3 cellular contexts compared by ENCODE assay signal in the genomic region with DNA sequence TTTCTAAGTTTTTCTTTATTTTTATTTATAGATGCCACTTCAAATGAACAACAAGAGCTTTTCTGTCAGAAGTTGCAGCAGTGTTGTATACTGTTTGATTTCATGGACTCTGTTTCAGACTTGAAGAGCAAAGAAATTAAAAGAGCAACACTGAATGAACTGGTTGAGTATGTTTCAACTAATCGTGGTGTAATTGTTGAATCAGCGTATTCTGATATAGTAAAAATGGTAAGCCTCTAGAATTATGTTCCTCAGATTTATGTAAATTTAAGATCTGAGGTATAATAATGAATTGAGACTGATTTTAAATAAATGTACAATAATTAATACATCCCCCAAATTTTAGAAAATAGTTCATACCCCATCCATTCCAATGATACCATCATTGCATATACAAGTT.
TF ChIP-seq lines count a peak whose summit lies in the region.

No MANE protein-coding gene starts in this region.

TF ChIP-seq in HepG2, 621 proteins besides CTCF, POLR2A, EP300 and RAD21:
- TF ChIP-seq MAFF (IDR thresholded peaks at IDR 0.05; ENCODE audit: low read depth, low read length) (peak; percentile 91), MAFG (CRISPR knock-in tag; IDR thresholded peaks at IDR 0.05) (no peak), MAFK (conservative IDR thresholded peaks at IDR 0.05 in 1 of 2, IDR thresholded peaks at IDR 0.05 in 1 of 2; ENCODE audit: low read length in 2 of 2) (peak; percentile 87 to 90)

TF ChIP-seq in IMR-90, 13 proteins besides CTCF, POLR2A, EP300 and RAD21:
- TF ChIP-seq BHLHE40 (IDR thresholded peaks at IDR 0.05; ENCODE audit: low read depth, low read length) (no peak), NFE2L2 (IDR thresholded peaks at IDR 0.05; ENCODE audit: low read depth, low read length) (no peak), MAZ (IDR thresholded peaks at IDR 0.05; ENCODE audit: borderline replicate concordance, low read depth, low read length) (no peak), FOS (IDR thresholded peaks at IDR 0.05; ENCODE audit: low read depth, low read length) (no peak), SMC3 (IDR thresholded peaks at IDR 0.05; ENCODE audit: low read depth, low read length) (no peak), MAFK (IDR thresholded peaks at IDR 0.05; ENCODE audit: low read depth, low read length) (peak; percentile 83)
- TF ChIP-seq, protein P1, sequence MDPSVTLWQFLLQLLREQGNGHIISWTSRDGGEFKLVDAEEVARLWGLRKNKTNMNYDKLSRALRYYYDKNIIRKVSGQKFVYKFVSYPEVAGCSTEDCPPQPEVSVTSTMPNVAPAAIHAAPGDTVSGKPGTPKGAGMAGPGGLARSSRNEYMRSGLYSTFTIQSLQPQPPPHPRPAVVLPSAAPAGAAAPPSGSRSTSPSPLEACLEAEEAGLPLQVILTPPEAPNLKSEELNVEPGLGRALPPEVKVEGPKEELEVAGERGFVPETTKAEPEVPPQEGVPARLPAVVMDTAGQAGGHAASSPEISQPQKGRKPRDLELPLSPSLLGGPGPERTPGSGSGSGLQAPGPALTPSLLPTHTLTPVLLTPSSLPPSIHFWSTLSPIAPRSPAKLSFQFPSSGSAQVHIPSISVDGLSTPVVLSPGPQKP (IDR thresholded peaks at IDR 0.05; ENCODE audit: borderline replicate concordance, low read depth, low read length) = no peak

TF ChIP-seq in K562, 482 proteins besides CTCF, POLR2A, EP300 and RAD21:
- peak; percentile 83 for TF ChIP-seq MAFF (IDR thresholded peaks at IDR 0.05; ENCODE audit: low read length)
- no peak for TF ChIP-seq SMARCA4 (IDR thresholded peaks at IDR 0.05)
- peak; percentile 75 for TF ChIP-seq MAFK (IDR thresholded peaks at IDR 0.05; ENCODE audit: low read length)
- no peak for TF ChIP-seq PTRF (tag; IDR thresholded peaks at IDR 0.05)
- TF ChIP-seq, protein P2, sequence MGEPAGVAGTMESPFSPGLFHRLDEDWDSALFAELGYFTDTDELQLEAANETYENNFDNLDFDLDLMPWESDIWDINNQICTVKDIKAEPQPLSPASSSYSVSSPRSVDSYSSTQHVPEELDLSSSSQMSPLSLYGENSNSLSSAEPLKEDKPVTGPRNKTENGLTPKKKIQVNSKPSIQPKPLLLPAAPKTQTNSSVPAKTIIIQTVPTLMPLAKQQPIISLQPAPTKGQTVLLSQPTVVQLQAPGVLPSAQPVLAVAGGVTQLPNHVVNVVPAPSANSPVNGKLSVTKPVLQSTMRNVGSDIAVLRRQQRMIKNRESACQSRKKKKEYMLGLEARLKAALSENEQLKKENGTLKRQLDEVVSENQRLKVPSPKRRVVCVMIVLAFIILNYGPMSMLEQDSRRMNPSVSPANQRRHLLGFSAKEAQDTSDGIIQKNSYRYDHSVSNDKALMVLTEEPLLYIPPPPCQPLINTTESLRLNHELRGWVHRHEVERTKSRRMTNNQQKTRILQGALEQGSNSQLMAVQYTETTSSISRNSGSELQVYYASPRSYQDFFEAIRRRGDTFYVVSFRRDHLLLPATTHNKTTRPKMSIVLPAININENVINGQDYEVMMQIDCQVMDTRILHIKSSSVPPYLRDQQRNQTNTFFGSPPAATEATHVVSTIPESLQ (CRISPR knock-in tag; IDR thresholded peaks at IDR 0.05) = no peak
- TF ChIP-seq TBL1XR1 (IDR thresholded peaks at IDR 0.05; ENCODE audit: low read length in 2 of 2) = no peak
- TF ChIP-seq SETDB1 (IDR thresholded peaks at IDR 0.05; ENCODE audit: low read length) = no peak
- TF ChIP-seq ELF4 (CRISPR knock-in tag; IDR thresholded peaks at IDR 0.05) = no peak
- TF ChIP-seq, protein P3, sequence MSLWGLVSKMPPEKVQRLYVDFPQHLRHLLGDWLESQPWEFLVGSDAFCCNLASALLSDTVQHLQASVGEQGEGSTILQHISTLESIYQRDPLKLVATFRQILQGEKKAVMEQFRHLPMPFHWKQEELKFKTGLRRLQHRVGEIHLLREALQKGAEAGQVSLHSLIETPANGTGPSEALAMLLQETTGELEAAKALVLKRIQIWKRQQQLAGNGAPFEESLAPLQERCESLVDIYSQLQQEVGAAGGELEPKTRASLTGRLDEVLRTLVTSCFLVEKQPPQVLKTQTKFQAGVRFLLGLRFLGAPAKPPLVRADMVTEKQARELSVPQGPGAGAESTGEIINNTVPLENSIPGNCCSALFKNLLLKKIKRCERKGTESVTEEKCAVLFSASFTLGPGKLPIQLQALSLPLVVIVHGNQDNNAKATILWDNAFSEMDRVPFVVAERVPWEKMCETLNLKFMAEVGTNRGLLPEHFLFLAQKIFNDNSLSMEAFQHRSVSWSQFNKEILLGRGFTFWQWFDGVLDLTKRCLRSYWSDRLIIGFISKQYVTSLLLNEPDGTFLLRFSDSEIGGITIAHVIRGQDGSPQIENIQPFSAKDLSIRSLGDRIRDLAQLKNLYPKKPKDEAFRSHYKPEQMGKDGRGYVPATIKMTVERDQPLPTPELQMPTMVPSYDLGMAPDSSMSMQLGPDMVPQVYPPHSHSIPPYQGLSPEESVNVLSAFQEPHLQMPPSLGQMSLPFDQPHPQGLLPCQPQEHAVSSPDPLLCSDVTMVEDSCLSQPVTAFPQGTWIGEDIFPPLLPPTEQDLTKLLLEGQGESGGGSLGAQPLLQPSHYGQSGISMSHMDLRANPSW (CRISPR knock-in tag; IDR thresholded peaks at IDR 0.05) = no peak
- TF ChIP-seq CTBP1 (IDR thresholded peaks at IDR 0.05; ENCODE audit: borderline replicate concordance) = no peak
- no peak for TF ChIP-seq ZNF324 (CRISPR knock-in tag; IDR thresholded peaks at IDR 0.05)
- TF ChIP-seq MAFG (tag; conservative IDR thresholded peaks at IDR 0.05) = peak; percentile 80
- no peak for TF ChIP-seq BMI1 (IDR thresholded peaks at IDR 0.05; ENCODE audit: low read length)
- TF ChIP-seq ZNF586 (CRISPR knock-in tag; conservative IDR thresholded peaks at IDR 0.05) = no peak
- no peak for TF ChIP-seq ZFPM2 (CRISPR knock-in tag; IDR thresholded peaks at IDR 0.05)
- TF ChIP-seq ZNF316 (IDR thresholded peaks at IDR 0.05) = peak; percentile 94
- TF ChIP-seq SAFB (IDR thresholded peaks at IDR 0.05; ENCODE audit: borderline replicate concordance, low read depth, low read length) = no peak
- TF ChIP-seq HDAC3 (IDR thresholded peaks at IDR 0.05; ENCODE audit: borderline replicate concordance, partially characterized antibody) = no peak
- TF ChIP-seq ZNF24 (IDR thresholded peaks at IDR 0.05) = no peak
- no peak for TF ChIP-seq ESRRB (CRISPR knock-in tag; IDR thresholded peaks at IDR 0.05; ENCODE audit: borderline replicate concordance)
- no peak for TF ChIP-seq SNIP1 (IDR thresholded peaks at IDR 0.05; ENCODE audit: low read depth)
- TF ChIP-seq C11orf30 (IDR thresholded peaks at IDR 0.05; ENCODE audit: low read depth) = peak; percentile 86
- TF ChIP-seq, protein P4, sequence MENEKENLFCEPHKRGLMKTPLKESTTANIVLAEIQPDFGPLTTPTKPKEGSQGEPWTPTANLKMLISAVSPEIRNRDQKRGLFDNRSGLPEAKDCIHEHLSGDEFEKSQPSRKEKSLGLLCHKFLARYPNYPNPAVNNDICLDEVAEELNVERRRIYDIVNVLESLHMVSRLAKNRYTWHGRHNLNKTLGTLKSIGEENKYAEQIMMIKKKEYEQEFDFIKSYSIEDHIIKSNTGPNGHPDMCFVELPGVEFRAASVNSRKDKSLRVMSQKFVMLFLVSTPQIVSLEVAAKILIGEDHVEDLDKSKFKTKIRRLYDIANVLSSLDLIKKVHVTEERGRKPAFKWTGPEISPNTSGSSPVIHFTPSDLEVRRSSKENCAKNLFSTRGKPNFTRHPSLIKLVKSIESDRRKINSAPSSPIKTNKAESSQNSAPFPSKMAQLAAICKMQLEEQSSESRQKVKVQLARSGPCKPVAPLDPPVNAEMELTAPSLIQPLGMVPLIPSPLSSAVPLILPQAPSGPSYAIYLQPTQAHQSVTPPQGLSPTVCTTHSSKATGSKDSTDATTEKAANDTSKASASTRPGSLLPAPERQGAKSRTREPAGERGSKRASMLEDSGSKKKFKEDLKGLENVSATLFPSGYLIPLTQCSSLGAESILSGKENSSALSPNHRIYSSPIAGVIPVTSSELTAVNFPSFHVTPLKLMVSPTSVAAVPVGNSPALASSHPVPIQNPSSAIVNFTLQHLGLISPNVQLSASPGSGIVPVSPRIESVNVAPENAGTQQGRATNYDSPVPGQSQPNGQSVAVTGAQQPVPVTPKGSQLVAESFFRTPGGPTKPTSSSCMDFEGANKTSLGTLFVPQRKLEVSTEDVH (IDR thresholded peaks at IDR 0.05; ENCODE audit: low read depth, partially characterized antibody) = no peak
- no peak for TF ChIP-seq MAZ (CRISPR knock-in tag; conservative IDR thresholded peaks at IDR 0.05 in 1 of 2, IDR thresholded peaks at IDR 0.05 in 1 of 2)
- TF ChIP-seq, protein P5, sequence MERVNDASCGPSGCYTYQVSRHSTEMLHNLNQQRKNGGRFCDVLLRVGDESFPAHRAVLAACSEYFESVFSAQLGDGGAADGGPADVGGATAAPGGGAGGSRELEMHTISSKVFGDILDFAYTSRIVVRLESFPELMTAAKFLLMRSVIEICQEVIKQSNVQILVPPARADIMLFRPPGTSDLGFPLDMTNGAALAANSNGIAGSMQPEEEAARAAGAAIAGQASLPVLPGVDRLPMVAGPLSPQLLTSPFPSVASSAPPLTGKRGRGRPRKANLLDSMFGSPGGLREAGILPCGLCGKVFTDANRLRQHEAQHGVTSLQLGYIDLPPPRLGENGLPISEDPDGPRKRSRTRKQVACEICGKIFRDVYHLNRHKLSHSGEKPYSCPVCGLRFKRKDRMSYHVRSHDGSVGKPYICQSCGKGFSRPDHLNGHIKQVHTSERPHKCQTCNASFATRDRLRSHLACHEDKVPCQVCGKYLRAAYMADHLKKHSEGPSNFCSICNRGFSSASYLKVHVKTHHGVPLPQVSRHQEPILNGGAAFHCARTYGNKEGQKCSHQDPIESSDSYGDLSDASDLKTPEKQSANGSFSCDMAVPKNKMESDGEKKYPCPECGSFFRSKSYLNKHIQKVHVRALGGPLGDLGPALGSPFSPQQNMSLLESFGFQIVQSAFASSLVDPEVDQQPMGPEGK (CRISPR knock-in tag; IDR thresholded peaks at IDR 0.05; ENCODE audit: borderline replicate concordance) = no peak
